ENCODE assay signal across 8 cellular contexts in genomic region chr11:117230286-117230961, GRCh38. TPM values are rescaled to one million over a fixed set of nuclear protein-coding genes. Genes with fewer than 3 reads are reported as not detected.
DNase-seq lines count a peak whose midpoint lies in the region; ATAC-seq and TF ChIP-seq lines count a peak whose summit lies in the region.

No MANE protein-coding gene starts in this region.

- H3K36me3 ChIP-seq in mesenchymal stem cell (ENCODE audit: control insufficient read depth in 1 of 2, insufficient read depth in 2 of 2, low read depth in 1 of 2, low read length in 2 of 2) (peaks cover 37 to 40% of the 10 kb centered on the region in 2 experiments), upper lobe of left lung (peaks cover 7 to 43% (median 33%) of the 10 kb centered on the region in 4 donors)

- peaks cover 21% of the 10 kb centered on the region for H3K79me1 ChIP-seq in mesenchymal stem cell (replicated peaks; ENCODE audit: low read length, poor library complexity, severe bottlenecking)

- peak overlapping the region; percentile 98 for H3K9ac ChIP-seq in mesenchymal stem cell (ENCODE audit: low read length)

- H3K4me2 ChIP-seq in mesenchymal stem cell (ENCODE audit: low read length, poor library complexity, severe bottlenecking): peak overlapping the region; percentile 91

- peak overlapping the region; percentile 97 for H3K27ac Mint-ChIP-seq in activated T-helper 2 cell treated with anti-CD3 and anti-CD28 coated beads, Interferon-gamma antibody, Interleukin-2, Interleukin-4, amounts not matched to agents 10 μg/mL and 5 μg/mL and 100 μg/mL, durations not matched to agents 14 hours and 24 hours and 36 hours

- H3K9me3 ChIP-seq in mesenchymal stem cell (ENCODE audit: control insufficient read depth, low read length) (no peaks in the 10 kb centered on the region), upper lobe of left lung (no peaks in the 10 kb centered on the region)

- no peak overlapping the region for H2BK15ac ChIP-seq in mesenchymal stem cell (ENCODE audit: low read depth, poor library complexity, severe bottlenecking)

- H2BK12ac ChIP-seq in mesenchymal stem cell (ENCODE audit: low read length in 2 of 2): no peak overlapping the region

- H3K27me3 ChIP-seq in mesenchymal stem cell (ENCODE audit: control insufficient read depth in 1 of 2, insufficient read depth in 1 of 2, low read length in 2 of 2): no peaks in the 10 kb centered on the region
- H3K27me3 ChIP-seq in upper lobe of left lung: no peaks in the 10 kb centered on the region

- H3K27ac ChIP-seq in C4-2B: peak overlapping the region; percentile 89
- no peak overlapping the region for H3K27ac ChIP-seq in mesenchymal stem cell (ENCODE audit: low read length, poor library complexity, severe bottlenecking)
- H3K27ac ChIP-seq in upper lobe of left lung: peak overlapping the region in 3 of 4 donors; percentile 7 to 95 (median 93)

- H3K36me3 Mint-ChIP-seq in activated T-helper 2 cell treated with anti-CD3 and anti-CD28 coated beads, Interferon-gamma antibody, Interleukin-2, Interleukin-4, amounts not matched to agents 10 μg/mL and 5 μg/mL and 100 μg/mL, durations not matched to agents 14 hours and 24 hours and 36 hours (ENCODE audit: low read depth): peaks cover 45% of the 10 kb centered on the region

- no peak overlapping the region for H4K8ac ChIP-seq in mesenchymal stem cell (ENCODE audit: low read length)

- no peak for TF ChIP-seq EP300 in upper lobe of left lung (IDR thresholded peaks at IDR 0.05)

- DNase-seq in Jurkat, Clone E6-1 (ENCODE audit: low read depth, low spot score): peak; percentile 60
- DNase-seq in activated T-helper 2 cell treated with anti-CD3 and anti-CD28 coated beads, Interferon-gamma antibody, Interleukin-2, Interleukin-4, amounts not matched to agents 10 μg/mL and 5 μg/mL and 100 μg/mL, durations not matched to agents 14 hours and 24 hours and 36 hours (ENCODE audit: low spot score): peak; percentile 48
- DNase-seq in mesenchymal stem cell (no peak), upper lobe of left lung (no peak), AG08395 (ENCODE audit: low spot score) (no peak), NCI-H345 treated with DMSO at 0.1 percent for 48 hours (lab: John Stamatoyannopoulos, UW; ENCODE audit: unreplicated experiment) (no peak), dedifferentiated amniotic fluid mesenchymal stem cell (ENCODE audit: extremely low spot score) (no peak)

- H3K4me1 ChIP-seq in mesenchymal stem cell (ENCODE audit: control insufficient read depth, insufficient read depth, low read depth, low read length): peaks cover 1% of the 10 kb centered on the region
- H3K4me1 ChIP-seq in upper lobe of left lung: peaks cover 21 to 38% (median 25%) of the 10 kb centered on the region in 4 donors

- H4K91ac ChIP-seq in mesenchymal stem cell (ENCODE audit: low read length): no peak overlapping the region

- H3K4me3 Mint-ChIP-seq in activated T-helper 2 cell treated with anti-CD3 and anti-CD28 coated beads, Interferon-gamma antibody, Interleukin-2, Interleukin-4, amounts not matched to agents 10 μg/mL and 5 μg/mL and 100 μg/mL, durations not matched to agents 14 hours and 24 hours and 36 hours (ENCODE audit: low read depth): peak overlapping the region; percentile 95

- H3K18ac ChIP-seq in mesenchymal stem cell (ENCODE audit: low read depth in 1 of 2, low read length in 2 of 2): no peak overlapping the region

- no peak overlapping the region for H3K23ac ChIP-seq in mesenchymal stem cell (ENCODE audit: low read length in 2 of 2)

- intact Hi-C loops in activated T-helper 2 cell treated with anti-CD3 and anti-CD28 coated beads, Interferon-gamma antibody, Interleukin-2, Interleukin-4, amounts not matched to agents 10 μg/mL and 5 μg/mL and 100 μg/mL, durations not matched to agents 14 hours and 24 hours and 36 hours (cut with micrococcal nuclease): loop anchor here (1.0 to 5.0 kb wide), 5 partner anchors 49 to 587 kb away; partner anchors contain the start of genes CEP164 and ZPR1

- no peaks in the 10 kb centered on the region for H3K9me3 Mint-ChIP-seq in activated T-helper 2 cell treated with anti-CD3 and anti-CD28 coated beads, Interferon-gamma antibody, Interleukin-2, Interleukin-4, amounts not matched to agents 10 μg/mL and 5 μg/mL and 100 μg/mL, durations not matched to agents 14 hours and 24 hours and 36 hours

- ATAC-seq in upper lobe of left lung (ENCODE audit: low FRiP score in 2 of 2): no peak

- TF ChIP-seq POLR2A in upper lobe of left lung (IDR thresholded peaks at IDR 0.05): no peak

- H3K4me3 ChIP-seq in Jurkat, Clone E6-1 (ENCODE audit: low read length): peak overlapping the region; percentile 96
- peak overlapping the region in 1 of 2 experiments; percentile 94 for H3K4me3 ChIP-seq in mesenchymal stem cell (ENCODE audit: insufficient read depth in 1 of 2, low read depth in 1 of 2, low read length in 2 of 2)
- peak overlapping the region in 3 of 4 donors; percentile 75 to 98 (median 95) for H3K4me3 ChIP-seq in upper lobe of left lung

- no peaks in the 10 kb centered on the region for H3K27me3 Mint-ChIP-seq in activated T-helper 2 cell treated with anti-CD3 and anti-CD28 coated beads, Interferon-gamma antibody, Interleukin-2, Interleukin-4, amounts not matched to agents 10 μg/mL and 5 μg/mL and 100 μg/mL, durations not matched to agents 14 hours and 24 hours and 36 hours (ENCODE audit: low read depth)

- peaks cover 40% of the 10 kb centered on the region for H3K4me1 Mint-ChIP-seq in activated T-helper 2 cell treated with anti-CD3 and anti-CD28 coated beads, Interferon-gamma antibody, Interleukin-2, Interleukin-4, amounts not matched to agents 10 μg/mL and 5 μg/mL and 100 μg/mL, durations not matched to agents 14 hours and 24 hours and 36 hours (ENCODE audit: low read depth)

- H3K4ac ChIP-seq in mesenchymal stem cell (ENCODE audit: low read depth in 1 of 2, low read length in 2 of 2): no peak overlapping the region

- H2BK120ac ChIP-seq in mesenchymal stem cell (ENCODE audit: low read depth, low read length): no peak overlapping the region

- TF ChIP-seq CTCF in C4-2B (conservative IDR thresholded peaks at IDR 0.05) (no peak), upper lobe of left lung (IDR thresholded peaks at IDR 0.05) (no peak)

- no peak overlapping the region for H2AK5ac ChIP-seq in mesenchymal stem cell (ENCODE audit: low read length, severe bottlenecking)

- WGBS in mesenchymal stem cell: 92% methylated on average over 12 of the region's 12 CpGs
- 70 to 73% methylated on average over 12 of the region's 12 CpGs for WGBS in upper lobe of left lung, 2 donors

- no peak overlapping the region for H2AFZ ChIP-seq in mesenchymal stem cell (ENCODE audit: low read depth, low read length)

- H2BK5ac ChIP-seq in mesenchymal stem cell (ENCODE audit: low read depth, low read length, poor library complexity, severe bottlenecking): no peak overlapping the region

- H3K14ac ChIP-seq in mesenchymal stem cell (ENCODE audit: low read length in 2 of 2): no peak overlapping the region

RNA-seq across cellular contexts. Expression of gene PCSK7, which starts 1.4 kb away (rescaled TPM):
- polyA plus RNA-seq in Jurkat, Clone E6-1 (2012; ENCODE audit: insufficient read depth, insufficient read length): 34.8 TPM
- 151 and 154 TPM in 2 replicates for total RNA-seq in activated T-helper 2 cell treated with anti-CD3 and anti-CD28 coated beads, Interferon-gamma antibody, Interleukin-2, Interleukin-4, amounts not matched to agents 10 μg/mL and 5 μg/mL and 100 μg/mL, durations not matched to agents 14 hours and 24 hours and 36 hours
- 18.3 TPM for polyA plus RNA-seq in mesenchymal stem cell (2013, experiment 1 of 2)
- polyA plus RNA-seq in mesenchymal stem cell (2013, experiment 2 of 2): 17.5 TPM
- 100 to 1,000 TPM in 2 of 6 donors, 10 to 100 TPM in 4; 45.0 to 138 (median 63.8) TPM for total RNA-seq in upper lobe of left lung

RNA-seq across cellular contexts. Expression of gene RNF214, which starts 2.0 kb away (rescaled TPM):
- polyA plus RNA-seq in Jurkat, Clone E6-1 (2012; ENCODE audit: insufficient read depth, insufficient read length): 25.1 TPM
- total RNA-seq in activated T-helper 2 cell treated with anti-CD3 and anti-CD28 coated beads, Interferon-gamma antibody, Interleukin-2, Interleukin-4, amounts not matched to agents 10 μg/mL and 5 μg/mL and 100 μg/mL, durations not matched to agents 14 hours and 24 hours and 36 hours: 22.7 and 25.8 TPM in 2 replicates
- 13.9 TPM for polyA plus RNA-seq in mesenchymal stem cell (2013, experiment 1 of 2)
- 13.3 TPM for polyA plus RNA-seq in mesenchymal stem cell (2013, experiment 2 of 2)
- 10 to 100 TPM in 4 of 6 donors, 1 to 10 TPM in 2; 9.0 to 24.1 (median 19.8) TPM for total RNA-seq in upper lobe of left lung

RNA-seq across cellular contexts. Expression of gene TAGLN, which starts 31.3 kb away (rescaled TPM):
- 5.0 TPM for polyA plus RNA-seq in Jurkat, Clone E6-1 (2012; ENCODE audit: insufficient read depth, insufficient read length)
- total RNA-seq in activated T-helper 2 cell treated with anti-CD3 and anti-CD28 coated beads, Interferon-gamma antibody, Interleukin-2, Interleukin-4, amounts not matched to agents 10 μg/mL and 5 μg/mL and 100 μg/mL, durations not matched to agents 14 hours and 24 hours and 36 hours: 3.1 and 3.8 TPM in 2 replicates
- polyA plus RNA-seq in mesenchymal stem cell (2013, experiment 1 of 2): 563 TPM
- polyA plus RNA-seq in mesenchymal stem cell (2013, experiment 2 of 2): 558 TPM
- total RNA-seq in upper lobe of left lung: 100 to 1,000 TPM; 105 to 608 (median 334) TPM

RNA-seq across cellular contexts. Expression of gene SIDT2, which starts 51.9 kb away (rescaled TPM):
- 26.6 TPM for polyA plus RNA-seq in Jurkat, Clone E6-1 (2012; ENCODE audit: insufficient read depth, insufficient read length)
- 26.1 and 27.1 TPM in 2 replicates for total RNA-seq in activated T-helper 2 cell treated with anti-CD3 and anti-CD28 coated beads, Interferon-gamma antibody, Interleukin-2, Interleukin-4, amounts not matched to agents 10 μg/mL and 5 μg/mL and 100 μg/mL, durations not matched to agents 14 hours and 24 hours and 36 hours
- 32.2 TPM for polyA plus RNA-seq in mesenchymal stem cell (2013, experiment 1 of 2)
- polyA plus RNA-seq in mesenchymal stem cell (2013, experiment 2 of 2): 32.8 TPM
- total RNA-seq in upper lobe of left lung: 100 to 1,000 TPM in 4 of 6 donors, 10 to 100 TPM in 2; 62.8 to 287 (median 153) TPM

Comparison
In these comparisons a context has a peak if more than half of its experiments do, and no peak if none do; other contexts are left out.
1. DNase-seq: peak in Jurkat, Clone E6-1 (single experiment) and activated T-helper 2 cell treated with anti-CD3 and anti-CD28 coated beads, Interferon-gamma antibody, Interleukin-2, Interleukin-4, amounts not matched to agents 10 μg/mL and 5 μg/mL and 100 μg/mL, durations not matched to agents 14 hours and 24 hours and 36 hours (single experiment); none in mesenchymal stem cell (single experiment), upper lobe of left lung (0 of 2), AG08395 (single experiment), NCI-H345 treated with DMSO at 0.1 percent for 48 hours (single experiment) and dedifferentiated amniotic fluid mesenchymal stem cell (single experiment).
2. RNA of gene TAGLN, which starts 31.3 kb away (total RNA-seq): 105 to 608 TPM in upper lobe of left lung; 3.1 to 3.8 TPM in activated T-helper 2 cell treated with anti-CD3 and anti-CD28 coated beads, Interferon-gamma antibody, Interleukin-2, Interleukin-4, amounts not matched to agents 10 μg/mL and 5 μg/mL and 100 μg/mL, durations not matched to agents 14 hours and 24 hours and 36 hours; every median in the first group is over 10 times any median in the second.